ENCODE assay signal across 8 cellular contexts in genomic region chr1:211577826-211578639, GRCh38. TPM values are rescaled to one million over a fixed set of nuclear protein-coding genes. Genes with fewer than 3 reads are reported as not detected.
DNase-seq lines count a peak whose midpoint lies in the region; ATAC-seq, FAIRE-seq and TF ChIP-seq lines count a peak whose summit lies in the region.

No MANE protein-coding gene starts in this region.

- H3K4me3 ChIP-seq in WI38 (ENCODE audit: low read depth, low read length) (peak overlapping the region; percentile 69), bronchial epithelial cell (ENCODE audit: low read depth, low read length) (peak overlapping the region; percentile 65)

- TF ChIP-seq CTCF in WI38 (IDR thresholded peaks at IDR 0.05; ENCODE audit: low read depth, low read length) = peak; percentile 84
- TF ChIP-seq CTCF in bronchial epithelial cell (IDR thresholded peaks at IDR 0.05; ENCODE audit: insufficient read depth, low read length, severe bottlenecking) = peak; percentile 80

- no peaks in the 10 kb centered on the region for H3K27me3 ChIP-seq in bronchial epithelial cell (ENCODE audit: control insufficient read depth, insufficient read depth, low read length)

- no peaks in the 10 kb centered on the region for H3K36me3 ChIP-seq in bronchial epithelial cell (ENCODE audit: control insufficient read depth, insufficient read depth, low read length)

- peak; percentile 39 for ATAC-seq in HG02759 (IDR thresholded peaks at IDR 0.05; ENCODE audit: unreplicated experiment)

- peak; percentile 25 to 65 for DNase-seq in NCI-H524 (lab: John Stamatoyannopoulos, UW)
- DNase-seq in NCI-H524 treated with DMSO at 0.1 percent for 48 hours (lab: John Stamatoyannopoulos, UW) = no peak
- peak; percentile 13 for DNase-seq in NCI-H146 treated with DMSO at 0.1 percent for 48 hours (lab: John Stamatoyannopoulos, UW; ENCODE audit: unreplicated experiment)
- DNase-seq in bronchial epithelial cell (ENCODE audit: low read depth) = peak; percentile 58
- peak; percentile 87 for DNase-seq in islet precursor cell
- DNase-seq in stimulated activated CD4-positive, alpha-beta T cell treated with anti-CD3 and anti-CD28 coated beads, Interleukin-15, amount 100 ng/mL, for 1 hour (ENCODE audit: low read depth in 1 of 2, low spot score in 1 of 2) = peak; percentile 50 to 64

- no peak for FAIRE-seq in bronchial epithelial cell (lab: Jason Lieb, UNC)

RNA-seq across cellular contexts. Expression of gene SLC30A1, which starts 0.9 kb away (rescaled TPM):
- 29.0 and 36.4 TPM in 2 replicates for total RNA-seq in bronchial epithelial cell
